Comparison of ENCODE assay signal across 8 cellular contexts in the genomic region with DNA sequence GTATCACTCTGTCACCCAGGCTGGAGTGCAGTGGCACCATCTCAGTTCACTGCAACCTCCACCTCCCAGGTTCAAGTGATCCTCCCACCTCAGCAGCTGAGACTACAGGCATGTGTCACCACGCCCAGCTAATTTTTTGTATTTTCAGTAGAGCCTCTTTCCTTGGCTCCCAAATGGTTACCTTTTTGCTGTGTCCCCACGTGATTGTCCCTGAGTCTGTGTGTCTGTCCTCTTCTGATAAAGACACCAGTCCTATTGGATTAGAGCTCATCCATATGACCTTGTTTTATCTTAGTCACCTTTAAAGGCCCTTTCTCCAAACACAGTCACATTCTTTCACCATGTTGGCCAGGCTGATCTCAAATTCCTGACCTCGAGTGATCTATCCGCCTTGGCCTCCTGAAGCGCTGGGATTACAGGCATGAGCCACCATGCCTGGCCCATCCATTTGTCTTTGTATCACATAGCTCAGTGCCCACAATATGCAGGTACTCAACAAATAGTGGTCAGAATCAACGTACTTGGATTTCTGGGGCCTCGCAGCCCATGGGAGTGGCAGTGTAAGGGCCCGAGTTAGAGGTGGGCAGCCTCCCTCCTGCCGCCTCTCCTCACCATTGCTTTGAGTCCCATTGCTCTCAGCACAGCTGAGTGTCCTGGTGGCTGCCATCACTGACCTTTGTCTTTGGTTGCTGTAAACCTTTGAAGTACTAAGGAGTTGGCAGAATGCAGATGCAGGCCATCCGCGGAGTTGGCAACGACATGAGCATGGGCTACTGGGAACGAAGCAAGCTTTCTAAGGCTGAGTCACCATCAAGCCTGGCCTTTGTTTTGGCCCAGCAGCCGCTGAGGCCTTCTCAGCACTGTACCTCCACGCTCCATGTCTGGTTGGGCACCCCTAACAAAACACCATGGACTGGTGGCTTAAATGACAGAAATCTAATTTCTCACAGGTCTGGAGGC. TPM values are rescaled to one million over a fixed set of nuclear protein-coding genes. Genes with fewer than 3 reads are reported as not detected.
DNase-seq lines count a peak whose midpoint lies in the region; ATAC-seq and TF ChIP-seq lines count a peak whose summit lies in the region.
"Had no signal": no experiment of that assay in that cellular context is flagged by ENCODE, and none has a peak within 500 bp of the region (broad histone marks: within the 10 kb centered on the region; RNA-seq: fewer than 3 reads in every experiment).

No MANE protein-coding gene starts in this region.

- ATAC-seq in GM19455 (IDR thresholded peaks at IDR 0.05; ENCODE audit: unreplicated experiment) (peak; percentile 11), HG03139 (IDR thresholded peaks at IDR 0.05; ENCODE audit: unreplicated experiment) (peak; percentile 0), sciatic nerve (no peak), HG03469 (IDR thresholded peaks at IDR 0.05; ENCODE audit: unreplicated experiment) (no peak)

- H3K9ac ChIP-seq in colonic mucosa (ENCODE audit: low read depth in 2 of 2, low read length in 2 of 2) = no peak overlapping the region

- peaks cover 0 to 73% of the 10 kb centered on the region in 2 donors for H3K36me3 ChIP-seq in adrenal gland (replicated peaks in 1 of 2)
- H3K36me3 ChIP-seq in colonic mucosa = peaks cover 5% of the 10 kb centered on the region

- H3K4me1 ChIP-seq in adrenal gland (replicated peaks in 1 of 2) (peaks cover 75 to 85% of the 10 kb centered on the region in 2 donors), colonic mucosa (peaks cover 5% of the 10 kb centered on the region)
- H3K4me1 ChIP-seq: prostate gland had no signal

- peak; percentile 55 to 86 (median 83) for DNase-seq in adrenal gland
- peak; percentile 35 for DNase-seq in sciatic nerve (ENCODE audit: low spot score)
- DNase-seq in colonic mucosa = no peak
- no peak for DNase-seq in epidermal melanocyte (ENCODE audit: insufficient read length, low spot score)

- H3K27ac ChIP-seq in adrenal gland (peak overlapping the region; percentile 56 to 86 (median 84)), colonic mucosa (no peak overlapping the region)
- H3K27ac ChIP-seq: prostate gland had no signal

- TF ChIP-seq POLR2A in adrenal gland (IDR thresholded peaks at IDR 0.05) = no peak

- H3K9me3 ChIP-seq in adrenal gland (replicated peaks in 1 of 3) (no peaks in the 10 kb centered on the region), colonic mucosa (no peaks in the 10 kb centered on the region)
- H3K9me3 ChIP-seq: prostate gland had no signal

- TF ChIP-seq CTCF in adrenal gland (IDR thresholded peaks at IDR 0.05) (no peak), colonic mucosa (IDR thresholded peaks at IDR 0.05) (no peak)

- WGBS in adrenal gland, 4 donors = 54 to 56% (median 55%) methylated on average over 6 to 15 of the region's 15 CpGs

- H3K27me3 ChIP-seq in adrenal gland (no peaks in the 10 kb centered on the region), colonic mucosa (no peaks in the 10 kb centered on the region)

- intact Hi-C loops in adrenal gland (cut with DNase I) = no loop called here
- intact Hi-C loops in sciatic nerve (cut with DNase I) = no loop called here
- intact Hi-C loops in colonic mucosa (cut with DNase I) = no loop called here

- H3K4me3 ChIP-seq in adrenal gland = no peak overlapping the region
- no peak overlapping the region for H3K4me3 ChIP-seq in colonic mucosa
- H3K4me3 ChIP-seq: prostate gland had no signal

RNA-seq across cellular contexts. Expression of a gene that starts 9.3 kb away (rescaled TPM):
- total RNA-seq in adrenal gland = 100 to 1,000 TPM in 3 of 8 donors, 10 to 100 TPM in 5; 50.4 to 144 (median 90.5) TPM
- polyA plus RNA-seq in adrenal gland = 100 to 1,000 TPM in 1 of 3 donors, 10 to 100 TPM in 2; 35.1 to 198 (median 80.6) TPM
- 90.6 TPM for total RNA-seq in sciatic nerve
- total RNA-seq in colonic mucosa = 10 to 100 TPM; 55.5 to 85.6 TPM

RNA-seq across cellular contexts. Expression of a gene that starts 45.1 kb away (rescaled TPM):
- total RNA-seq in adrenal gland (10 to 100 TPM; 32.5 to 84.1 (median 42.5) TPM), sciatic nerve (7.8 TPM), colonic mucosa (10 to 100 TPM; 13.9 to 26.9 TPM)
- 10 to 100 TPM; 17.5 to 19.6 (median 18.6) TPM for polyA plus RNA-seq in adrenal gland

RNA-seq across cellular contexts. Expression of a gene that starts 45.3 kb away (rescaled TPM):
- total RNA-seq in adrenal gland (100 to 1,000 TPM in 2 of 8 donors, 10 to 100 TPM in 6; 62.0 to 109 (median 79.9) TPM), sciatic nerve (43.9 TPM), colonic mucosa (10 to 100 TPM; 54.8 to 98.3 TPM)
- polyA plus RNA-seq in adrenal gland = 10 to 100 TPM; 27.9 to 60.5 (median 44.4) TPM

Comparison
In these comparisons a context has a peak if more than half of its experiments do, and no peak if none do; other contexts are left out.
1. ATAC-seq: peak in GM19455 (single experiment) and HG03139 (single experiment); none in sciatic nerve (single experiment) and HG03469 (single experiment).
2. DNase-seq: peak in adrenal gland (7 of 7) and sciatic nerve (single experiment); none in colonic mucosa (single experiment) and epidermal melanocyte (single experiment).